17 cellular contexts compared by ENCODE assay signal in the genomic region with DNA sequence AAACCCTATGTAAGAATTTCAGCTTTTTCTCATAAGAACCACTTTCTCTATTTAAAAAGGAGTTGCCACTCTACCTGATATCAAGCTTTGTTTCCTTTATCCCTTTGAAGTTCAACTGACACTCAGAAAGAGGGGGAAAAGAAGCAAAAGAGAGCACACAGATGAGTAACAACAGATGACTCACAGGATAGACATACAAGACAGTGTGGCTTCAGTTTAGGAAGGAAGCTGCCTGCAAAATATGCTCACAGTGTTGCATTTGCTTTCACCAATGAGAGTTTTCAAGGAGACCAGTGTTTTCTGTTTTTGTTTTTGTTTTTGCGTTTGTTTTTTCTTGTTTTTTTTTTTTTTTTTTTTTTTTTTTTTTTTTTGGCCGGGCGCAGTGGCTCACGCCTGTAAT.
DNase-seq lines count a peak whose midpoint lies in the region; ATAC-seq and TF ChIP-seq lines count a peak whose summit lies in the region.
"Had no signal": no experiment of that assay in that cellular context is flagged by ENCODE, and none has a peak within 500 bp of the region (broad histone marks: within the 10 kb centered on the region; RNA-seq: fewer than 3 reads in every experiment).

No MANE protein-coding gene starts in this region.

- DNase-seq in DMS53 treated with DMSO at 0.1 percent for 48 hours (lab: John Stamatoyannopoulos, UW; ENCODE audit: unreplicated experiment), result peak; percentile 64
- peak; percentile 8 for DNase-seq in adipocyte (ENCODE audit: low read depth)
- DNase-seq in islet precursor cell, result peak; percentile 58
- DNase-seq in HuH-7 (ENCODE audit: low spot score), result no peak
- no peak for DNase-seq in transverse colon
- no peak for DNase-seq in NCI-H2029 treated with DMSO at 0.1 percent for 48 hours (lab: John Stamatoyannopoulos, UW)
- DNase-seq: activated effector memory CD4-positive, alpha-beta T cell treated with anti-CD3 and anti-CD28 coated beads, Interleukin-2, amount 50 U/mL, for 16 hours; dermis blood vessel endothelial cell; DMS79 treated with DMSO at 0.1 percent for 48 hours; heart left ventricle; NCI-H82; Peyer's patch; stimulated activated CD4-positive, alpha-beta T cell treated with anti-CD3 and anti-CD28 coated beads, Interleukin-4, amount 100 ng/mL, for 24 hours; T-helper 2 cell had no signal

- H3K4me1 ChIP-seq in adipocyte (ENCODE audit: control insufficient read depth, insufficient read depth, low read length) (no peaks in the 10 kb centered on the region), transverse colon (no peaks in the 10 kb centered on the region)
- H3K4me1 ChIP-seq: heart left ventricle, Peyer's patch had no signal

- no peak for TF ChIP-seq CTCF in transverse colon (IDR thresholded peaks at IDR 0.05)

- no peak overlapping the region for H3K9ac ChIP-seq in adipocyte (ENCODE audit: low read length)

- TF ChIP-seq EP300 in transverse colon (IDR thresholded peaks at IDR 0.05; ENCODE audit: low read depth), result no peak

- H3K36me3 ChIP-seq in KOPT-K1 (ENCODE audit: insufficient read depth, low read length) (no peaks in the 10 kb centered on the region), adipocyte (ENCODE audit: control insufficient read depth, insufficient read depth, low read length, severe bottlenecking) (no peaks in the 10 kb centered on the region), transverse colon (no peaks in the 10 kb centered on the region)
- H3K36me3 ChIP-seq: heart left ventricle, Peyer's patch, thoracic aorta had no signal

- H3K27me3 ChIP-seq in adipocyte (replicated peaks; ENCODE audit: control insufficient read depth, insufficient read depth, low read length) (no peaks in the 10 kb centered on the region), transverse colon (no peaks in the 10 kb centered on the region)
- H3K27me3 ChIP-seq: heart left ventricle, Peyer's patch had no signal

- no peak overlapping the region for H3K4me3 ChIP-seq in adipocyte (ENCODE audit: low read length)
- H3K4me3 ChIP-seq in transverse colon, result no peak overlapping the region
- H3K4me3 ChIP-seq: heart left ventricle, Peyer's patch, thoracic aorta had no signal

- no peak for ATAC-seq in HG03354 (IDR thresholded peaks at IDR 0.05; ENCODE audit: poor library complexity, severe bottlenecking, unreplicated experiment)
- ATAC-seq: heart left ventricle had no signal

- peaks cover 23% of the 10 kb centered on the region for H3K9me3 ChIP-seq in KOPT-K1 (ENCODE audit: insufficient read depth, low read length, poor library complexity, severe bottlenecking)
- peaks cover 6% of the 10 kb centered on the region for H3K9me3 ChIP-seq in adipocyte (ENCODE audit: control insufficient read depth, low read length)
- H3K9me3 ChIP-seq in transverse colon, result no peaks in the 10 kb centered on the region
- H3K9me3 ChIP-seq: Peyer's patch, thoracic aorta had no signal

- H3K27ac ChIP-seq in KOPT-K1 (ENCODE audit: low read depth, low read length, poor library complexity, severe bottlenecking) (peak overlapping the region; percentile 51), transverse colon (no peak overlapping the region)
- H3K27ac ChIP-seq: heart left ventricle, Peyer's patch, thoracic aorta had no signal

- in situ Hi-C loops in transverse colon (cut with MboI; ENCODE audit: low pct_ligation_motif_present in 1 of 4, low pct_unique_long_range_greater_than_20kb in 1 of 4, low sequenced_read_pairs in 3 of 4), result no loop called here

- intact Hi-C loops in transverse colon (cut with DNase I; ENCODE audit: low total_unique reads), result no loop called here

- WGBS in transverse colon (ENCODE audit: low coverage in 1 of 2), 2 donors, result 69 to 89% methylated on average over 3 to 4 of the region's 4 CpGs

- no peak for TF ChIP-seq POLR2A in transverse colon (IDR thresholded peaks at IDR 0.05)

Comparison
In these comparisons a context has a peak if more than half of its experiments do, and no peak if none do; other contexts are left out.
1. DNase-seq: peak in DMS53 treated with DMSO at 0.1 percent for 48 hours (single experiment), adipocyte (single experiment) and islet precursor cell (single experiment); none in HuH-7 (single experiment), transverse colon (single experiment) and NCI-H2029 treated with DMSO at 0.1 percent for 48 hours (single experiment).